8 cellular contexts compared by ENCODE assay signal in the genomic region with DNA sequence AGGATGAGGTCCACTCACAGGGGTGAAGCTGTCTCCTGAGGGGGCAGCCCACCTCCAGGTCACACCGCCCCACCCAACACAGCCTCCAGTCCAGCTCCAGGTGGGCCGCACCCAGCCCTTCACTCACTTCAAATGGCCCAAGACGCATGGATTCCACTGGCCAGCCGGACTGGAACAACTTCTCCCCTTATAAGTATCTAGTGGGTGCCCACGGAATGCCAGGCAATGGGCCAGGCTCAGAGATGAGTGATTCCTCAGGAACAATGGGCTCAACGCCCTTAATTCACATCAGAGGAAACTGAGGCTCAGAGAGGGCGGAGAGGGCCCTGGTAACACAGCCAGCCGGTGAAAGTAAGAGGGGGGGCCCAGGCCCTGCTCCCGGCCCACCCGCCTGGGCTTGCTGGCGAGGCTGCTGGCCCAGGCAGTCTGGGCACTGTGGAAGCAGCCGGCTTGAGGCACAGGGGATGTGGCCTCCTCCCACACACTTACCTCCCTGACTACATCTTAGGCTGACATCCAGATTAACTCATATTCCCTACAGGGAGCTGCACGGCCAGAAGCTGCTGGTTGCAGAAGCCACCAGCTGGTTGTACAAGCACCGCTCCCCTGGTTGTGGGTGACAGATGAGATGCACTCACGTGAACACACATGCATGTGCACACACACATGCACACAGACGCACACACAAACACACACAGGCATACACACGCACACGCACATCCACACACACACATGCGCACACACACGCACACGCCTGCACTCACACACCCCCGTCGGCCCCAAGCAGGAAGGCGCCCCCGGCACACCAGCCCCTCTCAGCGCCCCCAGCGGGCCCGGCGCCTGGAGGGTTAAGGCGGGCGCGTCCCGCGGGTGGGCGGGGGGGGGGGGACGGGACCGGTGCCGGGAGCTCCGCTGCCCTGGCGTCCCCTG. TPM values are rescaled to one million over a fixed set of nuclear protein-coding genes. Genes with fewer than 3 reads are reported as not detected.
DNase-seq lines count a peak whose midpoint lies in the region; ATAC-seq and TF ChIP-seq lines count a peak whose summit lies in the region.

No MANE protein-coding gene starts in this region.

- H3K27ac ChIP-seq in neural progenitor cell = no peak overlapping the region

- peaks cover 30% of the 10 kb centered on the region for H4K20me1 ChIP-seq in neural progenitor cell (ENCODE audit: low read depth)

- peak overlapping the region; percentile 92 for H3K4me3 Mint-ChIP-seq in HFFc6
- H3K4me3 Mint-ChIP-seq in neural progenitor cell = peak overlapping the region; percentile 94

- H3F3A ChIP-seq in neural progenitor cell (ENCODE audit: low read depth) = peaks cover 16% of the 10 kb centered on the region

- TF ChIP-seq CTCF in AG09319 (IDR thresholded peaks at IDR 0.05; ENCODE audit: low read depth, low read length) = no peak; the same call in 1 of the 2 replicates
- TF ChIP-seq CTCF in HFFc6 (IDR thresholded peaks at IDR 0.05) = no peak
- no peak for TF ChIP-seq CTCF in WI38 (IDR thresholded peaks at IDR 0.05; ENCODE audit: low read depth, low read length)
- no peak for TF ChIP-seq CTCF in fibroblast of the aortic adventitia (IDR thresholded peaks at IDR 0.05; ENCODE audit: insufficient read depth, low read length)
- no peak for TF ChIP-seq CTCF in neural progenitor cell (IDR thresholded peaks at IDR 0.05)

- H3K27me3 ChIP-seq in neural progenitor cell = peaks cover 82% of the 10 kb centered on the region

- H3K27me3 Mint-ChIP-seq in HFFc6 (ENCODE audit: insufficient read depth) (peaks cover 2% of the 10 kb centered on the region; the same call in 1 of the 2 replicates), neural progenitor cell (ENCODE audit: insufficient read depth, low read depth) (peaks cover 19% of the 10 kb centered on the region)

- no peaks in the 10 kb centered on the region for H3K36me3 ChIP-seq in neural progenitor cell

- H3K4me1 Mint-ChIP-seq in HFFc6 (ENCODE audit: low read depth) = peaks cover 36% of the 10 kb centered on the region
- peaks cover 59% of the 10 kb centered on the region for H3K4me1 Mint-ChIP-seq in neural progenitor cell

- H3K27ac Mint-ChIP-seq in HFFc6 (peak overlapping the region; percentile 80), neural progenitor cell (peak overlapping the region; percentile 72)

- H3K9me3 Mint-ChIP-seq in HFFc6 (no peaks in the 10 kb centered on the region), neural progenitor cell (no peaks in the 10 kb centered on the region)

- DNase-seq in AG09319 (ENCODE audit: extremely low read depth, low read depth) (peak; percentile 61), HFFc6 (peak; percentile 63), fibroblast of the aortic adventitia (ENCODE audit: low read depth) (peak; percentile 91), neural progenitor cell (ENCODE audit: low spot score) (peak; percentile 37), HT-29 (ENCODE audit: low spot score) (no peak)

- H2AFZ ChIP-seq in neural progenitor cell (replicated peaks) = no peak overlapping the region

- no peaks in the 10 kb centered on the region for H3K79me2 ChIP-seq in neural progenitor cell (ENCODE audit: low read depth)

- H3K9ac ChIP-seq in neural progenitor cell = no peak overlapping the region

- H3K4me2 ChIP-seq in neural progenitor cell = peak overlapping the region; percentile 89

- no peaks in the 10 kb centered on the region for H3K9me3 ChIP-seq in neural progenitor cell (ENCODE audit: low read depth)

- H3K4me1 ChIP-seq in neural progenitor cell = peaks cover 23% of the 10 kb centered on the region

- H3K36me3 Mint-ChIP-seq in HFFc6 (ENCODE audit: low read depth) (peaks cover 11% of the 10 kb centered on the region), neural progenitor cell (peaks cover 9% of the 10 kb centered on the region)

- H3K4me3 ChIP-seq in WI38 (ENCODE audit: low read depth, low read length) (peak overlapping the region; percentile 60), fibroblast of the aortic adventitia (ENCODE audit: low read depth, low read length) (peak overlapping the region; percentile 66), neural progenitor cell (peak overlapping the region; percentile 57)

- ATAC-seq in GM21423 (IDR thresholded peaks at IDR 0.05; ENCODE audit: unreplicated experiment) (no peak), GM18873 (IDR thresholded peaks at IDR 0.05; ENCODE audit: low FRiP score, unreplicated experiment) (no peak)

RNA-seq across cellular contexts. Expression of a gene that starts 1.0 kb away (rescaled TPM):
- 10 to 100 TPM; 22.2 to 31.1 (median 23.2) TPM for total RNA-seq in HFFc6 (2021; fragmentation: NEBNext Ultra II Directional; extraction: Animal tissue kit (Norgen Biotek cat#: 25700))
- total RNA-seq in fibroblast of the aortic adventitia (ENCODE audit: low replicate concordance) (18.2 and 55.5 TPM in 2 replicates), neural progenitor cell (ENCODE audit: low replicate concordance) (3.8 and 4.7 TPM in 2 replicates)
- not detected in 2 replicates for total RNA-seq in HT-29 (2014; rRNA removed; shearing (Covaris generic))
